8 cellular contexts compared by ENCODE assay signal in the genomic region with DNA sequence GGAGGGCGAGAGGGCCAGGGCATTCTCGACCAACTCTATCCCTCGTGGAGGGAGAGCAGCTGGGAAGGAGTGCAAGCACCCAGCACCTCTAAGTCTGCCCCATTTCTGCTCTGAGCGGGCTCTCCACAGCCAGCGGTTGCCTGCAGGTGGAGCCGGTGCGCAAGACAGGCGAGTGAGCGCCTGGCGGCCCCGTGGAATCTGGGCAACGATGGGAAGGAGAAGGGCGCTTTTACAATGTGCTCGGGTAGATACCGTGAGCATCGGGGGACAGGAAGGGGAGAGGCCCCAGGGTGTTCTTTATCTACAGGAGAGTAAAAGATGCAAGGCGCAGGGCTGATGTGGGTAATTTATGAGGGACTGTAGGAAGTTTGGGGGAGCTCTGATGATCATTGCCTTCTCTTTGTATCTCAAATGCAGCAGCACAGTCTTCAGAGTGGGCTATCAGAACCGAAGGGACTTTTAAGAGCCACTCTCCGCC. TPM values are rescaled to one million over a fixed set of nuclear protein-coding genes. Genes with fewer than 3 reads are reported as not detected.
DNase-seq lines count a peak whose midpoint lies in the region; ATAC-seq and TF ChIP-seq lines count a peak whose summit lies in the region.

No MANE protein-coding gene starts in this region.

- no peaks in the 10 kb centered on the region for H3K9me3 ChIP-seq in Caco-2
- no peaks in the 10 kb centered on the region for H3K9me3 ChIP-seq in OCI-LY1 (ENCODE audit: low read length)
- no peaks in the 10 kb centered on the region for H3K9me3 ChIP-seq in mucosa of rectum (ENCODE audit: control insufficient read depth in 2 of 2, low read length in 2 of 2)

- no peaks in the 10 kb centered on the region for H4K20me1 ChIP-seq in OCI-LY1 (ENCODE audit: insufficient read depth, low read length)

- peak; percentile 60 to 94 for TF ChIP-seq CTCF in Caco-2 (IDR thresholded peaks at IDR 0.05; ENCODE audit: insufficient read depth in 1 of 2, low read depth in 1 of 2, low read length in 1 of 2, severe bottlenecking in 1 of 2, unreplicated experiment in 1 of 2)
- TF ChIP-seq CTCF in OCI-LY1 (IDR thresholded peaks at IDR 0.05; ENCODE audit: low read length) = peak; percentile 71

- H3K9ac ChIP-seq in OCI-LY1 (ENCODE audit: low read length) (peak overlapping the region; percentile 82), mucosa of rectum (ENCODE audit: low read depth in 1 of 2, low read length in 2 of 2) (peak overlapping the region; percentile 61 to 76)

- H3K27me3 Mint-ChIP-seq in Caco-2 (ENCODE audit: insufficient read depth, unreplicated experiment) = no peaks in the 10 kb centered on the region

- H3K36me3 ChIP-seq in Caco-2 (ENCODE audit: control insufficient read depth, insufficient read depth, low read length) = no peaks in the 10 kb centered on the region
- H3K36me3 ChIP-seq in OCI-LY1 (ENCODE audit: insufficient read depth, low read length) = peaks cover 9% of the 10 kb centered on the region
- no peaks in the 10 kb centered on the region for H3K36me3 ChIP-seq in mucosa of rectum (ENCODE audit: control insufficient read depth in 2 of 2, insufficient read depth in 2 of 2, low read length in 2 of 2)

- no peaks in the 10 kb centered on the region for H3F3A ChIP-seq in OCI-LY1 (ENCODE audit: insufficient read depth, low read length)

- peaks cover 11% of the 10 kb centered on the region for H3K4me1 Mint-ChIP-seq in Caco-2 (ENCODE audit: low read depth, unreplicated experiment)

- H3K4me3 Mint-ChIP-seq in Caco-2 (ENCODE audit: unreplicated experiment) = peak overlapping the region; percentile 89

- H3K4me2 ChIP-seq in OCI-LY1 (ENCODE audit: low read length) = peak overlapping the region; percentile 96

- peak overlapping the region; percentile 40 for H3K27ac Mint-ChIP-seq in Caco-2 (ENCODE audit: unreplicated experiment)

- CTCF ChIA-PET in Caco-2 (lab: Charles Lee) = interaction anchor here (0.6 to 1.8 kb wide), 9 partner anchors 12 to 405 kb away, joined by 3 to 11 read pairs (median 5); no protein-coding TSS in a partner anchor

- peaks cover 21% of the 10 kb centered on the region for H3K36me3 Mint-ChIP-seq in Caco-2 (ENCODE audit: insufficient read depth, unreplicated experiment)

- peak; percentile 46 for ATAC-seq in GM21360 (IDR thresholded peaks at IDR 0.05; ENCODE audit: unreplicated experiment)

- H3K4me1 ChIP-seq in Caco-2 (peaks cover 5% of the 10 kb centered on the region; the same call in 1 of the 2 replicates), OCI-LY1 (ENCODE audit: insufficient read depth, low read length, severe bottlenecking) (peaks cover 20% of the 10 kb centered on the region), mucosa of rectum (ENCODE audit: control insufficient read depth in 2 of 2, insufficient read depth in 2 of 2, low read length in 2 of 2) (peaks cover 12 to 13% of the 10 kb centered on the region in 2 donors)

- peak overlapping the region; percentile 55 for H3K4me3 ChIP-seq in Caco-2 (ENCODE audit: low read depth, low read length)
- peak overlapping the region; percentile 74 for H3K4me3 ChIP-seq in OCI-LY1 (ENCODE audit: low read depth, low read length, poor library complexity, severe bottlenecking)
- peak overlapping the region; percentile 72 to 86 for H3K4me3 ChIP-seq in mucosa of rectum (ENCODE audit: low read length in 2 of 2)

- H3K9me2 ChIP-seq in OCI-LY1 (ENCODE audit: low read depth, low read length) = no peaks in the 10 kb centered on the region

- peak overlapping the region; percentile 71 for H2AFZ ChIP-seq in OCI-LY1 (ENCODE audit: low read length)

- H3K9me3 Mint-ChIP-seq in Caco-2 (ENCODE audit: unreplicated experiment) = no peaks in the 10 kb centered on the region

- BruUV-seq in Caco-2 (replicated peaks; lab: Mats Ljungman, UMichigan) = no TSS peak

- POLR2A ChIA-PET in Caco-2 (lab: Charles Lee) = no interaction called here

- H3K27me3 ChIP-seq in Caco-2 (replicated peaks; ENCODE audit: control insufficient read depth, insufficient read depth, low read length) (no peaks in the 10 kb centered on the region), OCI-LY1 (ENCODE audit: insufficient read depth, low read length) (no peaks in the 10 kb centered on the region), mucosa of rectum (ENCODE audit: control insufficient read depth in 2 of 2, insufficient read depth in 2 of 2, low read length in 2 of 2) (peaks cover 0 to 3% of the 10 kb centered on the region in 2 donors)

- H3K27ac ChIP-seq in OCI-LY1 (ENCODE audit: low read depth, low read length, poor library complexity, severe bottlenecking) (peak overlapping the region; percentile 83), epithelial cell of prostate (peak overlapping the region; percentile 82), mucosa of rectum (ENCODE audit: low read depth in 2 of 2, low read length in 2 of 2) (peak overlapping the region; percentile 78 to 87)

- intact Hi-C loops in Caco-2 (cut with micrococcal nuclease; ENCODE audit: unreplicated experiment) = loop anchor here (1.0 to 5.0 kb wide), 5 partner anchors 13 to 246 kb away; partner anchors contain the start of gene ZC3H8

- peak; percentile 85 to 89 for DNase-seq in Caco-2
- peak; percentile 77 for DNase-seq in HT1080 (ENCODE audit: low read depth)
- peak; percentile 72 for DNase-seq in activated T-cell treated with anti-CD3 and anti-CD28 coated beads for 1 hour (ENCODE audit: low read depth)
- peak; percentile 49 for DNase-seq in epithelial cell of prostate (ENCODE audit: low read depth, low spot score)
- DNase-seq in stimulated activated CD8-positive, alpha-beta memory T cell treated with anti-CD3 and anti-CD28 coated beads, Interleukin-4, amount 100 ng/mL, for 24 hours (ENCODE audit: low read depth) = peak; percentile 74

- peaks cover 19% of the 10 kb centered on the region for H3K79me2 ChIP-seq in OCI-LY1 (ENCODE audit: insufficient read depth, low read length)

RNA-seq across cellular contexts. Expression of gene TTL, which starts 0.9 kb away (rescaled TPM):
- total RNA-seq in Caco-2 (2022) = 40.8 and 46.9 TPM in 2 replicates
- total RNA-seq in HT1080 (2014; rRNA removed; shearing (Covaris generic)) = 48.5 and 50.1 TPM in 2 replicates
- 35.1 and 39.4 TPM in 2 replicates for polyA plus RNA-seq in HT1080 (2015; cell fraction: cytosol; rRNA removed)
- 37.9 and 40.0 TPM in 2 replicates for polyA plus RNA-seq in HT1080 (2015; cell fraction: nucleus; rRNA removed)

RNA-seq across cellular contexts. Expression of gene RGPD8, which starts 47.6 kb away (rescaled TPM):
- total RNA-seq in Caco-2 (2022) = 17.5 and 23.1 TPM in 2 replicates
- total RNA-seq in HT1080 (2014; rRNA removed; shearing (Covaris generic)) = 2.7 and 3.3 TPM in 2 replicates
- polyA plus RNA-seq in HT1080 (2015; cell fraction: cytosol; rRNA removed) = 1.5 and 2.3 TPM in 2 replicates
- polyA plus RNA-seq in HT1080 (2015; cell fraction: nucleus; rRNA removed) = 9.9 and 11.1 TPM in 2 replicates

Comparison
In these comparisons a context has a peak if more than half of its experiments do, and no peak if none do; other contexts are left out.
1. Peak in every context shown above with its lines: DNase-seq, ATAC-seq, H3K4me3 ChIP-seq and H3K27ac ChIP-seq.